16 cellular contexts compared by ENCODE assay signal in genomic region chr10:130580975-130581374, GRCh38.
DNase-seq lines count a peak whose midpoint lies in the region; ATAC-seq and TF ChIP-seq lines count a peak whose summit lies in the region.
"Had no signal": no experiment of that assay in that cellular context is flagged by ENCODE, and none has a peak within 500 bp of the region (broad histone marks: within the 10 kb centered on the region; RNA-seq: fewer than 3 reads in every experiment).

No MANE protein-coding gene starts in this region.

- 92% methylated on average over 5 of the region's 5 CpGs for WGBS in esophagus muscularis mucosa

- H3K27ac ChIP-seq in BLaER1 (no peak overlapping the region), esophagus muscularis mucosa (replicated peaks in 1 of 4) (no peak overlapping the region), left ventricle myocardium inferior (replicated peaks) (no peak overlapping the region)
- H3K27ac ChIP-seq: 22Rv1, A549, C4-2B had no signal

- H3K4me1 ChIP-seq in BLaER1 (peaks cover 66% of the 10 kb centered on the region), esophagus muscularis mucosa (no peaks in the 10 kb centered on the region), left ventricle myocardium inferior (no peaks in the 10 kb centered on the region)
- H3K4me1 ChIP-seq: A549, Caco-2 had no signal

- H3K9me3 ChIP-seq in BLaER1: no peaks in the 10 kb centered on the region
- no peaks in the 10 kb centered on the region for H3K9me3 ChIP-seq in esophagus muscularis mucosa
- H3K9me3 ChIP-seq in MG63: no peaks in the 10 kb centered on the region
- H3K9me3 ChIP-seq in left ventricle myocardium inferior (replicated peaks): no peaks in the 10 kb centered on the region
- H3K9me3 ChIP-seq: A549, Caco-2 had no signal

- TF ChIP-seq EP300 in esophagus muscularis mucosa (IDR thresholded peaks at IDR 0.05): no peak

- no peaks in the 10 kb centered on the region for H3K4me1 Mint-ChIP-seq in stimulated activated memory B cell treated with anti-CD40 and anti-IgM and Interleukin-4, amounts not matched to agents 10 μg/mL and 1 μg/mL and 100 μg/mL, for 72 hours
- H3K4me1 Mint-ChIP-seq: B cell had no signal

- no peak overlapping the region for H3K9ac ChIP-seq in BLaER1

- TF ChIP-seq CTCF in esophagus muscularis mucosa (IDR thresholded peaks at IDR 0.05) (no peak), left ventricle myocardium inferior (IDR thresholded peaks at IDR 0.05; ENCODE audit: borderline replicate concordance) (no peak)

- intact Hi-C loops in esophagus muscularis mucosa (cut with DNase I): no loop called here
- intact Hi-C loops in left ventricle myocardium inferior (cut with micrococcal nuclease): no loop called here

- peak; percentile 87 for DNase-seq in esophagus muscularis mucosa (ENCODE audit: extremely low spot score)
- no peak for DNase-seq in MG63
- no peak for DNase-seq in left ventricle myocardium inferior
- DNase-seq: AML-193; Caco-2; Calu3; CD4-positive, alpha-beta T cell; CD8-positive, alpha-beta T cell; DMS79 treated with DMSO at 0.1 percent for 48 hours; GF-D8 had no signal

- H3K27ac Mint-ChIP-seq in stimulated activated memory B cell treated with anti-CD40 and anti-IgM and Interleukin-4, amounts not matched to agents 10 μg/mL and 1 μg/mL and 100 μg/mL, for 72 hours: no peak overlapping the region
- H3K27ac Mint-ChIP-seq: B cell; CD4-positive, alpha-beta T cell; CD8-positive, alpha-beta T cell had no signal

- H3K36me3 ChIP-seq in BLaER1 (no peaks in the 10 kb centered on the region), esophagus muscularis mucosa (no peaks in the 10 kb centered on the region), MG63 (no peaks in the 10 kb centered on the region), left ventricle myocardium inferior (no peaks in the 10 kb centered on the region)

- no peaks in the 10 kb centered on the region for H3K27me3 ChIP-seq in BLaER1
- peaks cover 0 to 27% (median 0%) of the 10 kb centered on the region in 4 donors for H3K27me3 ChIP-seq in esophagus muscularis mucosa
- H3K27me3 ChIP-seq in MG63: no peaks in the 10 kb centered on the region
- H3K27me3 ChIP-seq in left ventricle myocardium inferior (ENCODE audit: low read depth): peaks cover 56% of the 10 kb centered on the region

- H3K27me3 Mint-ChIP-seq in stimulated activated memory B cell treated with anti-CD40 and anti-IgM and Interleukin-4, amounts not matched to agents 10 μg/mL and 1 μg/mL and 100 μg/mL, for 72 hours: peaks cover 9% of the 10 kb centered on the region
- H3K27me3 Mint-ChIP-seq: B cell had no signal

- ATAC-seq in stimulated activated memory B cell treated with anti-CD40 and anti-IgM and Interleukin-4, amounts not matched to agents 10 μg/mL and 1 μg/mL and 100 μg/mL, for 72 hours: peak; percentile 36
- ATAC-seq: A549; CD8-positive, alpha-beta T cell had no signal

- H3K4me3 ChIP-seq in BLaER1 (no peak overlapping the region), esophagus muscularis mucosa (no peak overlapping the region), MG63 (no peak overlapping the region), left ventricle myocardium inferior (no peak overlapping the region)
- H3K4me3 ChIP-seq: A549 had no signal

- TF ChIP-seq POLR2A in esophagus muscularis mucosa (IDR thresholded peaks at IDR 0.05; ENCODE audit: low read depth): no peak

- H4K20me1 ChIP-seq in BLaER1: no peaks in the 10 kb centered on the region

- no peaks in the 10 kb centered on the region for H3K9me3 Mint-ChIP-seq in stimulated activated memory B cell treated with anti-CD40 and anti-IgM and Interleukin-4, amounts not matched to agents 10 μg/mL and 1 μg/mL and 100 μg/mL, for 72 hours
- H3K9me3 Mint-ChIP-seq: CD4-positive, alpha-beta T cell; CD8-positive, alpha-beta T cell had no signal

- H3K4me2 ChIP-seq in BLaER1: peak overlapping the region; percentile 81
- H3K4me2 ChIP-seq: A549 had no signal

- H3K36me3 Mint-ChIP-seq in stimulated activated memory B cell treated with anti-CD40 and anti-IgM and Interleukin-4, amounts not matched to agents 10 μg/mL and 1 μg/mL and 100 μg/mL, for 72 hours: no peaks in the 10 kb centered on the region
- H3K36me3 Mint-ChIP-seq: CD8-positive, alpha-beta T cell had no signal

- H3K4me3 Mint-ChIP-seq in stimulated activated memory B cell treated with anti-CD40 and anti-IgM and Interleukin-4, amounts not matched to agents 10 μg/mL and 1 μg/mL and 100 μg/mL, for 72 hours: no peak overlapping the region
- H3K4me3 Mint-ChIP-seq: B cell; CD4-positive, alpha-beta T cell; CD8-positive, alpha-beta T cell had no signal
